In genomic region chr1:248863011-248863881, GRCh38 we compare ENCODE assay signal across 1 cellular context.
TF ChIP-seq lines count a peak whose summit lies in the region.

No MANE protein-coding gene starts in this region.

TF ChIP-seq in HepG2, 621 proteins besides CTCF, POLR2A, EP300 and RAD21 (continued from another document and continues in another):
- TF ChIP-seq ZBTB40 (IDR thresholded peaks at IDR 0.05) = no peak
- TF ChIP-seq ZBTB40 (CRISPR knock-in tag; IDR thresholded peaks at IDR 0.05) = peak; percentile 52; the same call in 1 of the 2 replicates
- 0 out of 2 replicates have a peak, but pooled peaks have one; percentile 47 for TF ChIP-seq KDM6A (CRISPR knock-in tag; IDR thresholded peaks at IDR 0.05; ENCODE audit: low read depth)
- TF ChIP-seq SMARCC2 (IDR thresholded peaks at IDR 0.05) = no peak
- TF ChIP-seq ZNF563 (CRISPR knock-in tag; IDR thresholded peaks at IDR 0.05) = no peak; the same call in 1 of the 2 replicates
- TF ChIP-seq GATAD1 (CRISPR knock-in tag; IDR thresholded peaks at IDR 0.05) = peak; percentile 50; the same call in 1 of the 2 replicates
- no peak for TF ChIP-seq NBN (conservative IDR thresholded peaks at IDR 0.05)
- no peak for TF ChIP-seq ZFP36 (IDR thresholded peaks at IDR 0.05; ENCODE audit: borderline replicate concordance, low read depth, low read length, partially characterized antibody)
- TF ChIP-seq ZBTB1 (CRISPR knock-in tag; IDR thresholded peaks at IDR 0.05; ENCODE audit: borderline replicate concordance) = no peak
- TF ChIP-seq SNAPC2 (CRISPR knock-in tag; IDR thresholded peaks at IDR 0.05) = no peak
- TF ChIP-seq NRL (CRISPR knock-in tag; IDR thresholded peaks at IDR 0.05; ENCODE audit: borderline replicate concordance) = peak; percentile 87
- no peak for TF ChIP-seq FOXK1 (CRISPR knock-in tag; IDR thresholded peaks at IDR 0.05; ENCODE audit: borderline replicate concordance, low read depth)
- 0 out of 2 replicates have a peak, but pooled peaks have one; percentile 52 for TF ChIP-seq GFI1 (CRISPR knock-in tag; IDR thresholded peaks at IDR 0.05; ENCODE audit: borderline replicate concordance)
- TF ChIP-seq ZNF501 (CRISPR knock-in tag; IDR thresholded peaks at IDR 0.05) = peak; percentile 71
- peak; percentile 86; the same call in 1 of the 2 replicates for TF ChIP-seq THAP9 (CRISPR knock-in tag; IDR thresholded peaks at IDR 0.05; ENCODE audit: borderline replicate concordance)
- no peak for TF ChIP-seq ZNF484 (CRISPR knock-in tag; IDR thresholded peaks at IDR 0.05; ENCODE audit: borderline replicate concordance, low read depth)
- TF ChIP-seq ETS1 (CRISPR knock-in tag; IDR thresholded peaks at IDR 0.05) = no peak
- no peak; the same call in 1 of the 2 replicates for TF ChIP-seq TGIF2 (CRISPR knock-in tag; IDR thresholded peaks at IDR 0.05)
- TF ChIP-seq ZNF792 (CRISPR knock-in tag; IDR thresholded peaks at IDR 0.05) = no peak
- no peak for TF ChIP-seq MED13 (CRISPR knock-in tag; IDR thresholded peaks at IDR 0.05)
- TF ChIP-seq, protein P1, sequence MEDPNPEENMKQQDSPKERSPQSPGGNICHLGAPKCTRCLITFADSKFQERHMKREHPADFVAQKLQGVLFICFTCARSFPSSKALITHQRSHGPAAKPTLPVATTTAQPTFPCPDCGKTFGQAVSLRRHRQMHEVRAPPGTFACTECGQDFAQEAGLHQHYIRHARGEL (CRISPR knock-in tag; IDR thresholded peaks at IDR 0.05) = no peak
- TF ChIP-seq FOXP4 (CRISPR knock-in tag; IDR thresholded peaks at IDR 0.05) = no peak
- TF ChIP-seq ATF1 (CRISPR knock-in tag; IDR thresholded peaks at IDR 0.05) = no peak
- TF ChIP-seq ZNF747 (CRISPR knock-in tag; IDR thresholded peaks at IDR 0.05; ENCODE audit: borderline replicate concordance) = no peak; the same call in 1 of the 2 replicates
- TF ChIP-seq ZNF253 (CRISPR knock-in tag; IDR thresholded peaks at IDR 0.05; ENCODE audit: borderline replicate concordance) = peak; percentile 61; the same call in 1 of the 2 replicates
- no peak for TF ChIP-seq GABPA (IDR thresholded peaks at IDR 0.05; ENCODE audit: low read depth, low read length)
- TF ChIP-seq GABPA (CRISPR knock-in tag; IDR thresholded peaks at IDR 0.05; ENCODE audit: low read depth) = 0 out of 2 replicates have a peak, but pooled peaks have one; percentile 37
- no peak for TF ChIP-seq ELK4 (CRISPR knock-in tag; IDR thresholded peaks at IDR 0.05; ENCODE audit: borderline replicate concordance)
- TF ChIP-seq, protein P2, sequence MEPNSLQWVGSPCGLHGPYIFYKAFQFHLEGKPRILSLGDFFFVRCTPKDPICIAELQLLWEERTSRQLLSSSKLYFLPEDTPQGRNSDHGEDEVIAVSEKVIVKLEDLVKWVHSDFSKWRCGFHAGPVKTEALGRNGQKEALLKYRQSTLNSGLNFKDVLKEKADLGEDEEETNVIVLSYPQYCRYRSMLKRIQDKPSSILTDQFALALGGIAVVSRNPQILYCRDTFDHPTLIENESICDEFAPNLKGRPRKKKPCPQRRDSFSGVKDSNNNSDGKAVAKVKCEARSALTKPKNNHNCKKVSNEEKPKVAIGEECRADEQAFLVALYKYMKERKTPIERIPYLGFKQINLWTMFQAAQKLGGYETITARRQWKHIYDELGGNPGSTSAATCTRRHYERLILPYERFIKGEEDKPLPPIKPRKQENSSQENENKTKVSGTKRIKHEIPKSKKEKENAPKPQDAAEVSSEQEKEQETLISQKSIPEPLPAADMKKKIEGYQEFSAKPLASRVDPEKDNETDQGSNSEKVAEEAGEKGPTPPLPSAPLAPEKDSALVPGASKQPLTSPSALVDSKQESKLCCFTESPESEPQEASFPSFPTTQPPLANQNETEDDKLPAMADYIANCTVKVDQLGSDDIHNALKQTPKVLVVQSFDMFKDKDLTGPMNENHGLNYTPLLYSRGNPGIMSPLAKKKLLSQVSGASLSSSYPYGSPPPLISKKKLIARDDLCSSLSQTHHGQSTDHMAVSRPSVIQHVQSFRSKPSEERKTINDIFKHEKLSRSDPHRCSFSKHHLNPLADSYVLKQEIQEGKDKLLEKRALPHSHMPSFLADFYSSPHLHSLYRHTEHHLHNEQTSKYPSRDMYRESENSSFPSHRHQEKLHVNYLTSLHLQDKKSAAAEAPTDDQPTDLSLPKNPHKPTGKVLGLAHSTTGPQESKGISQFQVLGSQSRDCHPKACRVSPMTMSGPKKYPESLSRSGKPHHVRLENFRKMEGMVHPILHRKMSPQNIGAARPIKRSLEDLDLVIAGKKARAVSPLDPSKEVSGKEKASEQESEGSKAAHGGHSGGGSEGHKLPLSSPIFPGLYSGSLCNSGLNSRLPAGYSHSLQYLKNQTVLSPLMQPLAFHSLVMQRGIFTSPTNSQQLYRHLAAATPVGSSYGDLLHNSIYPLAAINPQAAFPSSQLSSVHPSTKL (CRISPR knock-in tag; IDR thresholded peaks at IDR 0.05) = peak; percentile 23; the same call in 1 of the 2 replicates
- TF ChIP-seq, protein P3, sequence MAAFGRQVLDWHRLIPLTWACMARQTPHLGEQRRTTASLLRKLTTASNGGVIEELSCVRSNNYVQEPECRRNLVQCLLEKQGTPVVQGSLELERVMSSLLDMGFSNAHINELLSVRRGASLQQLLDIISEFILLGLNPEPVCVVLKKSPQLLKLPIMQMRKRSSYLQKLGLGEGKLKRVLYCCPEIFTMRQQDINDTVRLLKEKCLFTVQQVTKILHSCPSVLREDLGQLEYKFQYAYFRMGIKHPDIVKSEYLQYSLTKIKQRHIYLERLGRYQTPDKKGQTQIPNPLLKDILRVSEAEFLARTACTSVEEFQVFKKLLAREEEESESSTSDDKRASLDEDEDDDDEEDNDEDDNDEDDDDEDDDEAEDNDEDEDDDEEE (CRISPR knock-in tag; IDR thresholded peaks at IDR 0.05) = peak; percentile 84; the same call in 1 of the 2 replicates
- no peak for TF ChIP-seq TBP (CRISPR knock-in tag; IDR thresholded peaks at IDR 0.05)
- no peak for TF ChIP-seq ZNF468 (CRISPR knock-in tag; IDR thresholded peaks at IDR 0.05)
- no peak for TF ChIP-seq CBX2 (IDR thresholded peaks at IDR 0.05; ENCODE audit: low read depth, low read length)
- no peak for TF ChIP-seq CBX2 (CRISPR knock-in tag; IDR thresholded peaks at IDR 0.05; ENCODE audit: low read depth)
- peak; percentile 58; the same call in 1 of the 2 replicates for TF ChIP-seq E2F1 (CRISPR knock-in tag; IDR thresholded peaks at IDR 0.05)
